ENCODE assay signal across 1 cellular context in the genomic region with DNA sequence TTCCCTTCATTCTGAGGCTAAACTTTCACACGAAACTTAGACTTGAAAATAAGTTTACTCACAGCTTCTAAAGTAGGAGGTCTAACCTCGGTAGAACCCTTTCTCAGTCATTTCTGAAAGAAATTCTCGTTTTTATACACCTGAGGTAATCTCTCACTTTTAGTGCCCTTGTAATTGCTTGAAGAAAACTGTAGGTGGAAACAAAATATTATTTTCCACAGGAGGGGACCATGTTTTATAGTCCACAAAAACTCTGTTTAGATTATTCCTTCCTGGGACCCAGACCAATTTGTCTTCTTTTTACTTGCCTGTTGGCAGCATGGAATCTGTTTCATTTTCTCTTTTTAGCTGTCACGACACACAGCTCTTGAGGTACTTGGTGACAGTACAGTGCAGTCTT.
TF ChIP-seq lines count a peak whose summit lies in the region.

No MANE protein-coding gene starts in this region.

TF ChIP-seq in liver, 16 proteins besides CTCF, POLR2A, EP300 and RAD21 (continued from another document):
- TF ChIP-seq, protein P1, sequence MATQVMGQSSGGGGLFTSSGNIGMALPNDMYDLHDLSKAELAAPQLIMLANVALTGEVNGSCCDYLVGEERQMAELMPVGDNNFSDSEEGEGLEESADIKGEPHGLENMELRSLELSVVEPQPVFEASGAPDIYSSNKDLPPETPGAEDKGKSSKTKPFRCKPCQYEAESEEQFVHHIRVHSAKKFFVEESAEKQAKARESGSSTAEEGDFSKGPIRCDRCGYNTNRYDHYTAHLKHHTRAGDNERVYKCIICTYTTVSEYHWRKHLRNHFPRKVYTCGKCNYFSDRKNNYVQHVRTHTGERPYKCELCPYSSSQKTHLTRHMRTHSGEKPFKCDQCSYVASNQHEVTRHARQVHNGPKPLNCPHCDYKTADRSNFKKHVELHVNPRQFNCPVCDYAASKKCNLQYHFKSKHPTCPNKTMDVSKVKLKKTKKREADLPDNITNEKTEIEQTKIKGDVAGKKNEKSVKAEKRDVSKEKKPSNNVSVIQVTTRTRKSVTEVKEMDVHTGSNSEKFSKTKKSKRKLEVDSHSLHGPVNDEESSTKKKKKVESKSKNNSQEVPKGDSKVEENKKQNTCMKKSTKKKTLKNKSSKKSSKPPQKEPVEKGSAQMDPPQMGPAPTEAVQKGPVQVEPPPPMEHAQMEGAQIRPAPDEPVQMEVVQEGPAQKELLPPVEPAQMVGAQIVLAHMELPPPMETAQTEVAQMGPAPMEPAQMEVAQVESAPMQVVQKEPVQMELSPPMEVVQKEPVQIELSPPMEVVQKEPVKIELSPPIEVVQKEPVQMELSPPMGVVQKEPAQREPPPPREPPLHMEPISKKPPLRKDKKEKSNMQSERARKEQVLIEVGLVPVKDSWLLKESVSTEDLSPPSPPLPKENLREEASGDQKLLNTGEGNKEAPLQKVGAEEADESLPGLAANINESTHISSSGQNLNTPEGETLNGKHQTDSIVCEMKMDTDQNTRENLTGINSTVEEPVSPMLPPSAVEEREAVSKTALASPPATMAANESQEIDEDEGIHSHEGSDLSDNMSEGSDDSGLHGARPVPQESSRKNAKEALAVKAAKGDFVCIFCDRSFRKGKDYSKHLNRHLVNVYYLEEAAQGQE (IDR thresholded peaks at IDR 0.05): no peak
- TF ChIP-seq HNF4G (IDR thresholded peaks at IDR 0.05) (no peak), JUND (IDR thresholded peaks at IDR 0.05) (no peak), NR2F2 (IDR thresholded peaks at IDR 0.05) (no peak), SP1 (IDR thresholded peaks at IDR 0.05) (no peak), YY1 (IDR thresholded peaks at IDR 0.05) (no peak), GABPA (IDR thresholded peaks at IDR 0.05 in 1 of 2, conservative IDR thresholded peaks at IDR 0.05 in 1 of 2) (no peak), FOXA1 (IDR thresholded peaks at IDR 0.05) (no peak), TAF1 (conservative IDR thresholded peaks at IDR 0.05) (no peak)
- TF ChIP-seq, protein P2, sequence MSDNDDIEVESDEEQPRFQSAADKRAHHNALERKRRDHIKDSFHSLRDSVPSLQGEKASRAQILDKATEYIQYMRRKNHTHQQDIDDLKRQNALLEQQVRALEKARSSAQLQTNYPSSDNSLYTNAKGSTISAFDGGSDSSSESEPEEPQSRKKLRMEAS (IDR thresholded peaks at IDR 0.05): no peak
- TF ChIP-seq, protein P3, sequence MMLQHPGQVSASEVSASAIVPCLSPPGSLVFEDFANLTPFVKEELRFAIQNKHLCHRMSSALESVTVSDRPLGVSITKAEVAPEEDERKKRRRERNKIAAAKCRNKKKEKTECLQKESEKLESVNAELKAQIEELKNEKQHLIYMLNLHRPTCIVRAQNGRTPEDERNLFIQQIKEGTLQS (IDR thresholded peaks at IDR 0.05): no peak
